In genomic region chr10:19706904-19707303, GRCh38 we compare ENCODE assay signal across 22 cellular contexts.
DNase-seq lines count a peak whose midpoint lies in the region; ATAC-seq and TF ChIP-seq lines count a peak whose summit lies in the region.
"Had no signal": no experiment of that assay in that cellular context is flagged by ENCODE, and none has a peak within 500 bp of the region (broad histone marks: within the 10 kb centered on the region; RNA-seq: fewer than 3 reads in every experiment).

No MANE protein-coding gene starts in this region.

- no peak overlapping the region for H2BK12ac ChIP-seq in H9 (ENCODE audit: insufficient read length, low read depth, low read length)

- H4K8ac ChIP-seq in H9 (replicated peaks; ENCODE audit: insufficient read length, low read depth, low read length), result peak overlapping the region; percentile 88

- H3K79me2 ChIP-seq in H9 (ENCODE audit: insufficient read depth, low read length), result no peaks in the 10 kb centered on the region

- H3K23ac ChIP-seq in H9 (ENCODE audit: insufficient read length, low read depth, low read length), result no peak overlapping the region

- H3K4ac ChIP-seq in H9 (ENCODE audit: low read depth, low read length), result no peak overlapping the region

- H3K27me3 ChIP-seq in H9 (ENCODE audit: insufficient read depth, low read length), result no peaks in the 10 kb centered on the region; the same call in 1 of the 2 replicates
- H3K27me3 ChIP-seq: BE2C; BLaER1 treated with 17β-estradiol and CSF1 and Interleukin-3, amounts not matched to agents 10 nM and 100 nM had no signal

- H4K91ac ChIP-seq in H9 (ENCODE audit: insufficient read length, low read depth, low read length), result no peak overlapping the region

- no peak overlapping the region for H2AK5ac ChIP-seq in H9 (ENCODE audit: insufficient read length, low read length)

- no peak overlapping the region for H3K9ac ChIP-seq in H9 (ENCODE audit: extremely low read depth, insufficient read length, low read length)
- H3K9ac ChIP-seq: BLaER1 treated with 17β-estradiol and CSF1 and Interleukin-3, amounts not matched to agents 10 nM and 100 nM; GM23248 had no signal

- POLR2A ChIA-PET in WTC11 (lab: Charles Lee), result no interaction called here

- H3K27ac ChIP-seq in H9 (ENCODE audit: insufficient read length, low read depth, low read length), result no peak overlapping the region
- H3K27ac ChIP-seq in epithelial cell of prostate, result peak overlapping the region; percentile 59
- H3K27ac ChIP-seq: 22Rv1; BLaER1 treated with 17β-estradiol and CSF1 and Interleukin-3, amounts not matched to agents 10 nM and 100 nM; GM23248 had no signal

- H2BK15ac ChIP-seq in H9 (ENCODE audit: low read depth, low read length), result no peak overlapping the region

- H3K4me2 ChIP-seq in H9 (ENCODE audit: insufficient read depth, insufficient read length, low read length), result no peak overlapping the region
- H3K4me2 ChIP-seq: BLaER1 treated with 17β-estradiol and CSF1 and Interleukin-3, amounts not matched to agents 10 nM and 100 nM had no signal

- no peaks in the 10 kb centered on the region for H3K4me1 Mint-ChIP-seq in activated naive CD4-positive, alpha-beta T cell treated with anti-CD3 and anti-CD28 coated beads, Interleukin-2, amount 50 U/mL, for 24 hours
- H3K4me1 Mint-ChIP-seq in H9, result peaks cover 0 to 2% of the 10 kb centered on the region in 2 experiments; a peak in 1 of 4 replicates
- H3K4me1 Mint-ChIP-seq in WTC11, result peaks cover 4% of the 10 kb centered on the region; the same call in 1 of the 2 replicates
- H3K4me1 Mint-ChIP-seq: CD14-positive monocyte; CD8-positive, alpha-beta memory T cell had no signal

- in situ Hi-C loops in G401 (cut with HindIII; ENCODE audit: low sequenced_read_pairs), result no loop called here

- no peaks in the 10 kb centered on the region for H3K27me3 Mint-ChIP-seq in activated naive CD4-positive, alpha-beta T cell treated with anti-CD3 and anti-CD28 coated beads, Interleukin-2, amount 50 U/mL, for 24 hours
- H3K27me3 Mint-ChIP-seq in H9 (ENCODE audit: low read depth) (no peaks in the 10 kb centered on the region), WTC11 (ENCODE audit: low read depth) (no peaks in the 10 kb centered on the region)
- H3K27me3 Mint-ChIP-seq: CD4-positive, alpha-beta T cell; CD8-positive, alpha-beta memory T cell had no signal

- no peak for TF ChIP-seq CTCF in H9 (conservative IDR thresholded peaks at IDR 0.05)
- TF ChIP-seq CTCF in WTC11 (IDR thresholded peaks at IDR 0.05), result no peak

- no peak for DNase-seq in activated naive CD4-positive, alpha-beta T cell treated with Interleukin-2 at 50 U/mL for 16 hours
- no peak for DNase-seq in H9
- no peak for DNase-seq in WTC11 (ENCODE audit: low spot score)
- no peak for DNase-seq in epithelial cell of prostate (ENCODE audit: low read depth, low spot score)
- no peak for DNase-seq in stimulated activated CD4-positive, alpha-beta T cell treated with anti-CD3 and anti-CD28 coated beads, Interleukin-2, amount 100 ng/mL, for 24 hours
- no peak for DNase-seq in G401 (ENCODE audit: low spot score)
- DNase-seq in NCI-H510A (lab: John Stamatoyannopoulos, UW), result no peak
- DNase-seq: BE2C; CD4-positive, alpha-beta T cell; CD8-positive, alpha-beta memory T cell; DMS 273 treated with DMSO at 0.1 percent for 48 hours; DMS79; EL; GF-D8; GM23248; H7; HFFc6 had no signal

- no peak overlapping the region for H3K18ac ChIP-seq in H9 (ENCODE audit: insufficient read length, low read depth, low read length)

- no peaks in the 10 kb centered on the region for H4K20me1 ChIP-seq in H9 (ENCODE audit: control insufficient read depth, insufficient read depth, insufficient read length)
- H4K20me1 ChIP-seq: BLaER1 treated with 17β-estradiol and CSF1 and Interleukin-3, amounts not matched to agents 10 nM and 100 nM had no signal

- H3K4me1 ChIP-seq in H9 (ENCODE audit: insufficient read depth, low read length), result no peaks in the 10 kb centered on the region
- H3K4me1 ChIP-seq: BE2C; BLaER1 treated with 17β-estradiol and CSF1 and Interleukin-3, amounts not matched to agents 10 nM and 100 nM had no signal

- CTCF ChIA-PET in WTC11 (lab: Charles Lee), result no interaction called here

- no peak overlapping the region for H2BK20ac ChIP-seq in H9 (ENCODE audit: low read depth, low read length, poor library complexity, severe bottlenecking)

- no peaks in the 10 kb centered on the region for H3K9me3 ChIP-seq in H9 (ENCODE audit: control insufficient read depth, low read depth, low read length)
- H3K9me3 ChIP-seq: BE2C had no signal

- no peak overlapping the region for H2BK120ac ChIP-seq in H9 (ENCODE audit: low read depth, low read length, poor library complexity, severe bottlenecking)

- no peak overlapping the region for H3K14ac ChIP-seq in H9 (ENCODE audit: insufficient read depth, low read length)

- H4K5ac ChIP-seq in H9 (ENCODE audit: insufficient read length, low read depth, low read length), result no peak overlapping the region

- H2BK5ac ChIP-seq in H9 (ENCODE audit: insufficient read length, low read length), result no peak overlapping the region

- no peak overlapping the region for H2AFZ ChIP-seq in H9 (ENCODE audit: low read length)
- H2AFZ ChIP-seq: GM23248 had no signal

- peaks cover 14% of the 10 kb centered on the region for H3K9me3 Mint-ChIP-seq in activated naive CD4-positive, alpha-beta T cell treated with anti-CD3 and anti-CD28 coated beads, Interleukin-2, amount 50 U/mL, for 24 hours
- H3K9me3 Mint-ChIP-seq in H9 (peaks cover 6 to 7% of the 10 kb centered on the region in 2 experiments), WTC11 (peaks cover 14% of the 10 kb centered on the region)

- H3K23me2 ChIP-seq in H9 (ENCODE audit: insufficient read length, low read depth, low read length, poor library complexity, severe bottlenecking), result no peaks in the 10 kb centered on the region

- no peak overlapping the region for H3K56ac ChIP-seq in H9 (ENCODE audit: insufficient read length, low read depth, low read length)

- no CpG with 5 or more reads among the region's 1 CpG for WGBS in H9 (ENCODE audit: extremely low coverage, insufficient read length, low lambda C conversion rate)

- peak overlapping the region; percentile 37 for H3K27ac Mint-ChIP-seq in activated naive CD4-positive, alpha-beta T cell treated with anti-CD3 and anti-CD28 coated beads, Interleukin-2, amount 50 U/mL, for 24 hours
- H3K27ac Mint-ChIP-seq in H9 (no peak overlapping the region), WTC11 (no peak overlapping the region)
- H3K27ac Mint-ChIP-seq: CD4-positive, alpha-beta T cell; CD8-positive, alpha-beta memory T cell; HFFc6 had no signal

- ATAC-seq in WTC11, result no peak
- ATAC-seq: HCT116 had no signal

- peaks cover 2% of the 10 kb centered on the region for H3K36me3 Mint-ChIP-seq in activated naive CD4-positive, alpha-beta T cell treated with anti-CD3 and anti-CD28 coated beads, Interleukin-2, amount 50 U/mL, for 24 hours
- peaks cover 4 to 6% (median 6%) of the 10 kb centered on the region in 3 experiments; a peak in 6 of 7 replicates for H3K36me3 Mint-ChIP-seq in H9 (ENCODE audit: insufficient read depth in 1 of 3, low read depth in 3 of 3)
- H3K36me3 Mint-ChIP-seq in WTC11, result peaks cover 7% of the 10 kb centered on the region
- H3K36me3 Mint-ChIP-seq: CD14-positive monocyte; CD8-positive, alpha-beta memory T cell had no signal

- H3K79me1 ChIP-seq in H9 (ENCODE audit: insufficient read depth, low read depth, low read length, poor library complexity, severe bottlenecking), result no peaks in the 10 kb centered on the region

- H3T11ph ChIP-seq in H9 (ENCODE audit: low read length), result no peak overlapping the region

- no peak overlapping the region for H3K4me3 Mint-ChIP-seq in activated naive CD4-positive, alpha-beta T cell treated with anti-CD3 and anti-CD28 coated beads, Interleukin-2, amount 50 U/mL, for 24 hours
- H3K4me3 Mint-ChIP-seq in H9 (no peak overlapping the region), WTC11 (no peak overlapping the region)
- H3K4me3 Mint-ChIP-seq: CD14-positive monocyte; CD4-positive, alpha-beta T cell; CD8-positive, alpha-beta memory T cell; HFFc6 had no signal

TF ChIP-seq in WTC11, 78 proteins besides CTCF, POLR2A, EP300 and RAD21:
- TF ChIP-seq E2F4 (CRISPR knock-in tag; IDR thresholded peaks at IDR 0.05; ENCODE audit: borderline replicate concordance, low read depth), result no peak
- 0 out of 2 replicates have a peak, but pooled peaks have one; percentile 42 for TF ChIP-seq ZNF512 (CRISPR knock-in tag; IDR thresholded peaks at IDR 0.05; ENCODE audit: borderline replicate concordance)
